11 cellular contexts compared by ENCODE assay signal in genomic region chr19:5955638-5955935, GRCh38. TPM values are rescaled to one million over a fixed set of nuclear protein-coding genes. Genes with fewer than 3 reads are reported as not detected.
DNase-seq lines count a peak whose midpoint lies in the region; ATAC-seq and TF ChIP-seq lines count a peak whose summit lies in the region.
"Had no signal": no experiment of that assay in that cellular context is flagged by ENCODE, and none has a peak within 500 bp of the region (broad histone marks: within the 10 kb centered on the region; RNA-seq: fewer than 3 reads in every experiment).

No MANE protein-coding gene starts in this region.

- POLR2A ChIA-PET in activated CD8-positive, alpha-beta T cell treated with anti-CD3 and anti-CD28 coated beads for 36 hours (lab: Charles Lee): no interaction called here
- POLR2A ChIA-PET in activated CD8-positive, alpha-beta T cell treated with anti-CD3 and anti-CD28 coated beads, Interleukin-2, amount 10 ng/mL, durations not matched to agents 7 days and 5 days (lab: Charles Lee): interaction anchor here (0.6 kb wide), 1 partner anchor 22 kb away, joined by 3 read pairs; the partner anchor contains the start of gene RANBP3
- POLR2A ChIA-PET in HEK293 (lab: Yijun Ruan, JAX): interaction anchor here (1.3 kb wide), 1 partner anchor 52 kb away, joined by 3 read pairs; the partner anchor contains the start of gene NDUFA11

- H3K36me3 ChIP-seq in HEK293 (ENCODE audit: control insufficient read depth in 2 of 2, insufficient read depth in 1 of 2, low read length in 2 of 2): peaks cover 0 to 11% of the 10 kb centered on the region in 2 experiments; a peak in 1 of 3 replicates

- CTCF ChIA-PET in activated CD8-positive, alpha-beta T cell treated with anti-CD3 and anti-CD28 coated beads for 36 hours (lab: Charles Lee): interaction anchor here (2.0 to 10.7 kb wide), 2 partner anchors 14 to 53 kb away, joined by 6 to 108 read pairs; partner anchors contain the start of gene NDUFA11
- CTCF ChIA-PET in activated CD8-positive, alpha-beta T cell treated with anti-CD3 and anti-CD28 coated beads, Interleukin-2, amount 10 ng/mL, durations not matched to agents 7 days and 5 days (lab: Charles Lee): interaction anchor here (1.8 to 3.0 kb wide), 2 partner anchors 8 to 12 kb away, joined by 4 to 17 read pairs; no protein-coding TSS in a partner anchor
- CTCF ChIA-PET in HEK293 (lab: Yijun Ruan, JAX): interaction anchor here (1.0 to 7.3 kb wide), 2 partner anchors 12 to 67 kb away, joined by 3 to 60 read pairs; no protein-coding TSS in a partner anchor

- peak overlapping the region; percentile 62 for H3K27ac Mint-ChIP-seq in activated CD8-positive, alpha-beta T cell treated with anti-CD3 and anti-CD28 coated beads for 36 hours
- no peak overlapping the region for H3K27ac Mint-ChIP-seq in activated CD8-positive, alpha-beta T cell treated with anti-CD3 and anti-CD28 coated beads, Interleukin-2, amount 10 ng/mL, durations not matched to agents 7 days and 5 days
- H3K27ac Mint-ChIP-seq in brain (peak overlapping the region in 3 of 5 experiments; percentile 78 to 82 (median 81)), progenitor cell of endocrine pancreas (peak overlapping the region; percentile 16)

- DNase-seq in activated CD8-positive, alpha-beta T cell treated with anti-CD3 and anti-CD28 coated beads for 36 hours: no peak
- DNase-seq in activated CD8-positive, alpha-beta T cell treated with anti-CD3 and anti-CD28 coated beads, Interleukin-2, amount 10 ng/mL, durations not matched to agents 7 days and 5 days: no peak
- DNase-seq in progenitor cell of endocrine pancreas (ENCODE audit: low spot score, unreplicated experiment) (no peak), H4 (ENCODE audit: low spot score) (no peak)
- DNase-seq: effector memory CD4-positive, alpha-beta T cell; KG1; NCI-H2107 had no signal

- no peaks in the 10 kb centered on the region for H3K9me3 ChIP-seq in HEK293 (ENCODE audit: control insufficient read depth, insufficient read depth, low read depth, low read length)

- H3K27me3 Mint-ChIP-seq in activated CD8-positive, alpha-beta T cell treated with anti-CD3 and anti-CD28 coated beads for 36 hours: no peaks in the 10 kb centered on the region
- H3K27me3 Mint-ChIP-seq in activated CD8-positive, alpha-beta T cell treated with anti-CD3 and anti-CD28 coated beads, Interleukin-2, amount 10 ng/mL, durations not matched to agents 7 days and 5 days (ENCODE audit: low read depth): no peaks in the 10 kb centered on the region
- H3K27me3 Mint-ChIP-seq in brain (no peaks in the 10 kb centered on the region), progenitor cell of endocrine pancreas (no peaks in the 10 kb centered on the region)

- H3K27ac ChIP-seq in HEK293 (ENCODE audit: extremely low read depth, low read depth, low read length): no peak overlapping the region

- H3K4me1 ChIP-seq in HEK293 (ENCODE audit: control insufficient read depth, insufficient read depth, low read length): peaks cover 53% of the 10 kb centered on the region

- no peak overlapping the region for H3K4me3 Mint-ChIP-seq in activated CD8-positive, alpha-beta T cell treated with anti-CD3 and anti-CD28 coated beads for 36 hours
- H3K4me3 Mint-ChIP-seq in activated CD8-positive, alpha-beta T cell treated with anti-CD3 and anti-CD28 coated beads, Interleukin-2, amount 10 ng/mL, durations not matched to agents 7 days and 5 days: no peak overlapping the region
- no peak overlapping the region for H3K4me3 Mint-ChIP-seq in brain
- no peak overlapping the region for H3K4me3 Mint-ChIP-seq in progenitor cell of endocrine pancreas (ENCODE audit: low read depth)

- no peaks in the 10 kb centered on the region for H3K9me3 Mint-ChIP-seq in activated CD8-positive, alpha-beta T cell treated with anti-CD3 and anti-CD28 coated beads for 36 hours
- no peaks in the 10 kb centered on the region for H3K9me3 Mint-ChIP-seq in activated CD8-positive, alpha-beta T cell treated with anti-CD3 and anti-CD28 coated beads, Interleukin-2, amount 10 ng/mL, durations not matched to agents 7 days and 5 days (ENCODE audit: insufficient read depth)
- H3K9me3 Mint-ChIP-seq in brain: no peaks in the 10 kb centered on the region
- H3K9me3 Mint-ChIP-seq in progenitor cell of endocrine pancreas (ENCODE audit: low read depth): no peaks in the 10 kb centered on the region

- H3K36me3 Mint-ChIP-seq in activated CD8-positive, alpha-beta T cell treated with anti-CD3 and anti-CD28 coated beads for 36 hours (ENCODE audit: low read depth): peaks cover 41% of the 10 kb centered on the region
- peaks cover 40% of the 10 kb centered on the region for H3K36me3 Mint-ChIP-seq in activated CD8-positive, alpha-beta T cell treated with anti-CD3 and anti-CD28 coated beads, Interleukin-2, amount 10 ng/mL, durations not matched to agents 7 days and 5 days (ENCODE audit: low read depth)
- H3K36me3 Mint-ChIP-seq in brain: no peaks in the 10 kb centered on the region
- H3K36me3 Mint-ChIP-seq in progenitor cell of endocrine pancreas (ENCODE audit: insufficient read depth): peaks cover 2% of the 10 kb centered on the region

- intact Hi-C loops in activated CD8-positive, alpha-beta T cell treated with anti-CD3 and anti-CD28 coated beads for 36 hours (cut with micrococcal nuclease): no loop called here

- TF ChIP-seq CTCF in activated CD8-positive, alpha-beta T cell treated with anti-CD3 and anti-CD28 coated beads for 36 hours (IDR thresholded peaks at IDR 0.05): no peak
- TF ChIP-seq CTCF in HEK293 (tag by site-specific recombination; IDR thresholded peaks at IDR 0.05) (no peak), brain (conservative IDR thresholded peaks at IDR 0.05) (no peak), progenitor cell of endocrine pancreas (IDR thresholded peaks at IDR 0.05; ENCODE audit: unreplicated experiment) (no peak)

- no peak overlapping the region for H3K4me3 ChIP-seq in HEK293 (ENCODE audit: low read depth, low read length)

- peaks cover 91% of the 10 kb centered on the region for H3K4me1 Mint-ChIP-seq in activated CD8-positive, alpha-beta T cell treated with anti-CD3 and anti-CD28 coated beads for 36 hours (ENCODE audit: low read depth)
- peaks cover 88% of the 10 kb centered on the region for H3K4me1 Mint-ChIP-seq in activated CD8-positive, alpha-beta T cell treated with anti-CD3 and anti-CD28 coated beads, Interleukin-2, amount 10 ng/mL, durations not matched to agents 7 days and 5 days (ENCODE audit: low read depth)
- H3K4me1 Mint-ChIP-seq in brain (peaks cover 97% of the 10 kb centered on the region), progenitor cell of endocrine pancreas (ENCODE audit: low read depth) (peaks cover 61% of the 10 kb centered on the region)

- no peak for ATAC-seq in activated CD8-positive, alpha-beta T cell treated with anti-CD3 and anti-CD28 coated beads for 36 hours
- ATAC-seq in activated CD8-positive, alpha-beta T cell treated with anti-CD3 and anti-CD28 coated beads, Interleukin-2, amount 10 ng/mL, durations not matched to agents 7 days and 5 days: no peak
- ATAC-seq in GM18519 (IDR thresholded peaks at IDR 0.05; ENCODE audit: low FRiP score, unreplicated experiment): no peak
- ATAC-seq in GM21515 (IDR thresholded peaks at IDR 0.05; ENCODE audit: unreplicated experiment): no peak

TF ChIP-seq in HEK293, 187 proteins besides CTCF, POLR2A, EP300 and RAD21 (continues in another document):
- TF ChIP-seq YY2 (tag by site-specific recombination; IDR thresholded peaks at IDR 0.05): no peak

RNA-seq across cellular contexts. Expression of gene RANBP3, which starts 22.4 kb away (rescaled TPM):
- total RNA-seq in activated CD8-positive, alpha-beta T cell treated with anti-CD3 and anti-CD28 coated beads for 36 hours: 10 to 100 TPM; 74.3 to 87.5 TPM
- 10 to 100 TPM; 82.2 to 93.6 TPM for total RNA-seq in activated CD8-positive, alpha-beta T cell treated with anti-CD3 and anti-CD28 coated beads, Interleukin-2, amount 10 ng/mL, durations not matched to agents 7 days and 5 days
- 183 TPM for polyA plus RNA-seq in brain (ENCODE audit: insufficient read depth, low read depth, low replicate concordance)
- total RNA-seq in progenitor cell of endocrine pancreas: 99.9 and 106 TPM in 2 replicates
- total RNA-seq in H4 (2014; rRNA removed; shearing (Covaris generic)): 54.2 and 70.6 TPM in 2 replicates

RNA-seq across cellular contexts. Expression of gene CAPS, which starts 41.5 kb away (rescaled TPM):
- 1 to 10 TPM; 2.1 to 2.8 TPM for total RNA-seq in activated CD8-positive, alpha-beta T cell treated with anti-CD3 and anti-CD28 coated beads for 36 hours
- total RNA-seq in activated CD8-positive, alpha-beta T cell treated with anti-CD3 and anti-CD28 coated beads, Interleukin-2, amount 10 ng/mL, durations not matched to agents 7 days and 5 days: 10 to 100 TPM; 11.4 to 12.0 TPM
- polyA plus RNA-seq in brain (ENCODE audit: insufficient read depth, low read depth, low replicate concordance): 43.6 TPM
- total RNA-seq in progenitor cell of endocrine pancreas: 22.1 and 22.5 TPM in 2 replicates
- 0.08 and 0.66 TPM in 2 replicates for total RNA-seq in H4 (2014; rRNA removed; shearing (Covaris generic))

RNA-seq across cellular contexts. Expression of gene VMAC, which starts 50.9 kb away (rescaled TPM):
- total RNA-seq in activated CD8-positive, alpha-beta T cell treated with anti-CD3 and anti-CD28 coated beads for 36 hours: 1 to 10 TPM; 1.2 to 2.5 TPM
- total RNA-seq in activated CD8-positive, alpha-beta T cell treated with anti-CD3 and anti-CD28 coated beads, Interleukin-2, amount 10 ng/mL, durations not matched to agents 7 days and 5 days: 1 to 10 TPM; 6.2 to 6.8 TPM
- 4.6 TPM for polyA plus RNA-seq in brain (ENCODE audit: insufficient read depth, low read depth, low replicate concordance)
- 13.9 and 15.2 TPM in 2 replicates for total RNA-seq in progenitor cell of endocrine pancreas
- 1.0 and 3.1 TPM in 2 replicates for total RNA-seq in H4 (2014; rRNA removed; shearing (Covaris generic))

RNA-seq across cellular contexts. Expression of gene NDUFA11, which starts 52.0 kb away (rescaled TPM):
- 100 to 1,000 TPM; 233 to 237 TPM for total RNA-seq in activated CD8-positive, alpha-beta T cell treated with anti-CD3 and anti-CD28 coated beads for 36 hours
- total RNA-seq in activated CD8-positive, alpha-beta T cell treated with anti-CD3 and anti-CD28 coated beads, Interleukin-2, amount 10 ng/mL, durations not matched to agents 7 days and 5 days: 100 to 1,000 TPM; 225 to 228 TPM
- polyA plus RNA-seq in brain (ENCODE audit: insufficient read depth, low read depth, low replicate concordance): 691 TPM
- total RNA-seq in progenitor cell of endocrine pancreas: 210 and 217 TPM in 2 replicates
- 281 and 301 TPM in 2 replicates for total RNA-seq in H4 (2014; rRNA removed; shearing (Covaris generic))
